ENCODE assay signal across 21 cellular contexts in the genomic region with DNA sequence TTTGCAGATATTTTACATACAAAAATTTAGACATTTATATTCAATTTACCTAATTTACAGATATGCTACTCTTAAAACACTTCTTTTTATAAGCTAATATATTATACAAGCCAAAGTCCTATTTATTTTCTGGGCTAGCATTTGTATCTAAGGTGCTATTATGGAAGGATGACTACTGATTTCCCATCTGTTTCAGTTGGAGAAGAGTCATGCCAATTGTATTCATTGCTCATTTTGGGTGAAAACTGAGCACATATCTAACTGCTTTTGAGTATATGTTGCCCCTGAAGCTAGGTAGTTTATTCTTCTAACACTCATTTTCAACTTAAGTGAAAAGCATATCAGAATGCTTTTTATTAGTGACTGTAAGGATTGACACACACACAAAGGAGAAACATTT.
A peak's percentile ranks its signal among the peaks of the same experiment; 100 is the strongest.
DNase-seq lines count a peak whose midpoint lies in the region; ATAC-seq and TF ChIP-seq lines count a peak whose summit lies in the region.
"Had no signal": no experiment of that assay in that cellular context is flagged by ENCODE, and none has a peak within 500 bp of the region (broad histone marks: within the 10 kb centered on the region; RNA-seq: fewer than 3 reads in every experiment).

No MANE protein-coding gene starts in this region.

- H3K4me3 ChIP-seq in GM23248 (no peak overlapping the region), vagina (no peak overlapping the region)
- H3K4me3 ChIP-seq: BLaER1, GM23338 had no signal

- H4K20me1 ChIP-seq in GM23248 (ENCODE audit: insufficient read depth): no peaks in the 10 kb centered on the region
- H4K20me1 ChIP-seq: BLaER1 had no signal

- H3K9me3 ChIP-seq in GM23248 (ENCODE audit: low read depth) (peaks cover 2% of the 10 kb centered on the region), vagina (no peaks in the 10 kb centered on the region)

- H3K4me3 Mint-ChIP-seq in nephron: no peak overlapping the region
- H3K4me3 Mint-ChIP-seq in activated T-helper 2 cell treated with anti-CD3 and anti-CD28 coated beads, Interferon-gamma antibody, Interleukin-2, Interleukin-4, amounts not matched to agents 10 μg/mL and 5 μg/mL and 100 μg/mL, durations not matched to agents 14 hours and 24 hours and 36 hours (ENCODE audit: low read depth): no peak overlapping the region
- H3K4me3 Mint-ChIP-seq: CD4-positive, alpha-beta T cell; GM23338 had no signal

- H3K4me1 ChIP-seq in GM23248 (ENCODE audit: insufficient read depth) (peaks cover 54% of the 10 kb centered on the region), vagina (no peaks in the 10 kb centered on the region)

- no peaks in the 10 kb centered on the region for H3K36me3 ChIP-seq in GM23248 (ENCODE audit: low read depth)
- H3K36me3 ChIP-seq in vagina: no peaks in the 10 kb centered on the region

- in situ Hi-C loops in GM23248 (cut with MboI): no loop called here

- ATAC-seq in HG03045 (IDR thresholded peaks at IDR 0.05; ENCODE audit: unreplicated experiment): no peak
- ATAC-seq: GM23338, HCT116, Panc1 had no signal

- H3F3A ChIP-seq in GM23248 (ENCODE audit: insufficient read depth): peaks cover 45% of the 10 kb centered on the region

- H3K27me3 Mint-ChIP-seq in nephron (ENCODE audit: low read depth): no peaks in the 10 kb centered on the region
- H3K27me3 Mint-ChIP-seq in activated T-helper 2 cell treated with anti-CD3 and anti-CD28 coated beads, Interferon-gamma antibody, Interleukin-2, Interleukin-4, amounts not matched to agents 10 μg/mL and 5 μg/mL and 100 μg/mL, durations not matched to agents 14 hours and 24 hours and 36 hours (ENCODE audit: low read depth): no peaks in the 10 kb centered on the region
- H3K27me3 Mint-ChIP-seq: CD4-positive, alpha-beta T cell had no signal

- no peak overlapping the region for H3K9ac ChIP-seq in GM23248
- H3K9ac ChIP-seq: BLaER1 had no signal

- H3K4me2 ChIP-seq in GM23248 (ENCODE audit: unreplicated experiment): no peak overlapping the region
- H3K4me2 ChIP-seq: BLaER1, GM23338 had no signal

- peak; percentile 65 for DNase-seq in GM23248
- DNase-seq in NCI-H446 treated with DMSO at 0.1 percent for 48 hours (lab: John Stamatoyannopoulos, UW): peak; percentile 77
- DNase-seq in cerebellar nuclear complex (lab: John Stamatoyannopoulos, UW): peak; percentile 30 to 62
- DNase-seq in vagina (ENCODE audit: extremely low spot score in 2 of 2): no peak
- no peak for DNase-seq in activated T-helper 2 cell treated with anti-CD3 and anti-CD28 coated beads, Interferon-gamma antibody, Interleukin-2, Interleukin-4, amounts not matched to agents 10 μg/mL and 5 μg/mL and 100 μg/mL, durations not matched to agents 14 hours and 24 hours and 36 hours (ENCODE audit: low spot score)
- DNase-seq: CD4-positive, alpha-beta T cell; COR-L47; DMS79; MM.1S; NCI-H1048; NCI-H1417 treated with DMSO at 0.1 percent for 48 hours; NCI-H1930; NCI-H2227 treated with DMSO at 0.1 percent for 48 hours; NCI-H524; NCI-H82 had no signal

- H3K4me1 Mint-ChIP-seq in nephron: peaks cover 71% of the 10 kb centered on the region
- no peaks in the 10 kb centered on the region for H3K4me1 Mint-ChIP-seq in activated T-helper 2 cell treated with anti-CD3 and anti-CD28 coated beads, Interferon-gamma antibody, Interleukin-2, Interleukin-4, amounts not matched to agents 10 μg/mL and 5 μg/mL and 100 μg/mL, durations not matched to agents 14 hours and 24 hours and 36 hours (ENCODE audit: low read depth)

- peak overlapping the region; percentile 51 to 93 (median 58) for H3K27ac Mint-ChIP-seq in nephron
- no peak overlapping the region for H3K27ac Mint-ChIP-seq in activated T-helper 2 cell treated with anti-CD3 and anti-CD28 coated beads, Interferon-gamma antibody, Interleukin-2, Interleukin-4, amounts not matched to agents 10 μg/mL and 5 μg/mL and 100 μg/mL, durations not matched to agents 14 hours and 24 hours and 36 hours
- H3K27ac Mint-ChIP-seq: CD4-positive, alpha-beta T cell; GM23338 had no signal

- intact Hi-C loops in vagina (cut with DNase I): no loop called here
- intact Hi-C loops in activated T-helper 2 cell treated with anti-CD3 and anti-CD28 coated beads, Interferon-gamma antibody, Interleukin-2, Interleukin-4, amounts not matched to agents 10 μg/mL and 5 μg/mL and 100 μg/mL, durations not matched to agents 14 hours and 24 hours and 36 hours (cut with micrococcal nuclease): no loop called here

- H3K9me3 Mint-ChIP-seq in nephron: no peaks in the 10 kb centered on the region
- no peaks in the 10 kb centered on the region for H3K9me3 Mint-ChIP-seq in activated T-helper 2 cell treated with anti-CD3 and anti-CD28 coated beads, Interferon-gamma antibody, Interleukin-2, Interleukin-4, amounts not matched to agents 10 μg/mL and 5 μg/mL and 100 μg/mL, durations not matched to agents 14 hours and 24 hours and 36 hours

- H3K79me2 ChIP-seq in GM23248 (ENCODE audit: insufficient read depth): peaks cover 68% of the 10 kb centered on the region

- TF ChIP-seq CTCF in nephron (IDR thresholded peaks at IDR 0.05; ENCODE audit: unreplicated experiment in 3 of 3): no peak
- TF ChIP-seq CTCF in vagina (IDR thresholded peaks at IDR 0.05): no peak

- H3K27me3 ChIP-seq in GM23248 (replicated peaks; ENCODE audit: insufficient read depth) (no peaks in the 10 kb centered on the region), vagina (no peaks in the 10 kb centered on the region)
- H3K27me3 ChIP-seq: BLaER1 had no signal

- H2AFZ ChIP-seq in GM23248: no peak overlapping the region
- H2AFZ ChIP-seq: GM23338 had no signal

- H3K9me2 ChIP-seq in GM23248 (ENCODE audit: insufficient read depth): no peaks in the 10 kb centered on the region

- H3K27ac ChIP-seq in GM23248 (no peak overlapping the region), vagina (no peak overlapping the region)
- H3K27ac ChIP-seq: BLaER1 had no signal

- peaks cover 17% of the 10 kb centered on the region for H3K36me3 Mint-ChIP-seq in nephron (ENCODE audit: low read depth)
- H3K36me3 Mint-ChIP-seq in activated T-helper 2 cell treated with anti-CD3 and anti-CD28 coated beads, Interferon-gamma antibody, Interleukin-2, Interleukin-4, amounts not matched to agents 10 μg/mL and 5 μg/mL and 100 μg/mL, durations not matched to agents 14 hours and 24 hours and 36 hours (ENCODE audit: low read depth): no peaks in the 10 kb centered on the region

- no peak for TF ChIP-seq POLR2A in vagina (IDR thresholded peaks at IDR 0.05)

Comparison
In these comparisons a context has a peak if more than half of its experiments do, and no peak if none do; other contexts are left out.
1. DNase-seq: peak in GM23248 (single experiment), NCI-H446 treated with DMSO at 0.1 percent for 48 hours (single experiment) and cerebellar nuclear complex (2 of 2); none in vagina (0 of 2) and activated T-helper 2 cell treated with anti-CD3 and anti-CD28 coated beads, Interferon-gamma antibody, Interleukin-2, Interleukin-4, amounts not matched to agents 10 μg/mL and 5 μg/mL and 100 μg/mL, durations not matched to agents 14 hours and 24 hours and 36 hours (single experiment).